Comparison of ENCODE assay signal across 29 cellular contexts in the genomic region with DNA sequence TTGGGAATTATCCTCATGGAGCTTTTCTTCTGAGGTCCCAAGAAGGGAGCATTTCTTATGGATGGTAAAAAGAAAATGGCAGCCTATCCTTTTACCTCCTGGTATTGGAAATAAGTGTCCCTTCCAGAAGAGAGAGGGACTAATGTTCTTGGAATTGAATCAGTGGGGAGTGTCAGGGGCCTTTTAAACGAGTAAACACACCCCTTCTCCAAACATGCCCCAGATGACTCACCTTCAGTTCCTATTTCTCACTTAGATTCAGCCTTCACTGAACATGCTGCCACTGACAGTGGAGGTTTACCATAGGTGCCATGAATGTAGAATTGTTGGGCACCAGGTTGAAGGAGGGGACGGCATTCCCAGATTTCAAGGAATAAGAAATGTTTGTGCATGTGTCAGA. TPM values are rescaled to one million over a fixed set of nuclear protein-coding genes. Genes with fewer than 3 reads are reported as not detected.
"Had no signal": no experiment of that assay in that cellular context is flagged by ENCODE, and none has a peak within 500 bp of the region (broad histone marks: within the 10 kb centered on the region; RNA-seq: fewer than 3 reads in every experiment).

No MANE protein-coding gene starts in this region.

- H3K4me3 ChIP-seq: coronary artery, MG63, SJCRH30, SK-N-MC had no signal

- H3K9me3 ChIP-seq: MG63, SJCRH30 had no signal

- DNase-seq: activated CD4-positive, alpha-beta T cell treated with anti-CD3 and anti-CD28 coated beads, Interleukin-2, amount 10 ng/mL, durations not matched to agents 7 days and 5 days; activated CD4-positive, alpha-beta T cell treated with anti-CD3 and anti-CD28 coated beads, Interleukin-2, amount 50 U/mL, for 48 hours; activated CD8-positive, alpha-beta memory T cell treated with anti-CD3 and anti-CD28 coated beads, Interleukin-2, amount 50 U/mL, for 4 hours; activated effector memory CD4-positive, alpha-beta T cell treated with Interleukin-2 at 50 U/mL for 16 hours; activated naive CD4-positive, alpha-beta T cell treated with anti-CD3 and anti-CD28 coated beads, Interleukin-2, amount 10 ng/mL, durations not matched to agents 7 days and 5 days; activated naive CD8-positive, alpha-beta T cell treated with anti-CD3 and anti-CD28 coated beads, Interleukin-2, amount 50 U/mL, for 24 hours; activated T-cell treated with anti-CD3 and anti-CD28 coated beads, Interleukin-2, amount 50 U/mL, for 48 hours; anterior cingulate cortex; MG63; NCI-H1092; NCI-H1436 treated with DMSO at 0.1 percent for 48 hours; NCI-H1694 treated with DMSO at 0.1 percent for 48 hours; NCI-H2029; NCI-H2171; NCI-H2227 treated with DMSO at 0.1 percent for 48 hours; NCI-H446; NCI-H524; NCI-H69; NCI-H82; SHP77; SJCRH30; T1000 had no signal

- H3K4me1 ChIP-seq: SJCRH30 had no signal

- H3K27ac ChIP-seq: coronary artery, SJCRH30, SK-N-MC had no signal

- FAIRE-seq: TTC549 had no signal

- H3K36me3 ChIP-seq: MG63, SJCRH30 had no signal

- ATAC-seq: activated naive CD8-positive, alpha-beta T cell treated with anti-CD3 and anti-CD28 coated beads, Interleukin-2, amount 50 U/mL, for 24 hours had no signal

- H3K27me3 ChIP-seq: MG63, SJCRH30 had no signal

RNA-seq across cellular contexts. Expression of gene MAGEC2, which starts 19.0 kb away (rescaled TPM):
- total RNA-seq: activated CD4-positive, alpha-beta T cell treated with anti-CD3 and anti-CD28 coated beads, Interleukin-2, amount 10 ng/mL, durations not matched to agents 7 days and 5 days; cardiac septum; OCI-LY7; T-helper 1 cell treated with Interleukin-12 subunit alpha and Interleukin-12 subunit beta and Interleukin-4 antibody, amounts not matched to agents 30 ng/mL and 1 ng/mL, for 36 hours; T-helper 2 cell treated with Interferon-gamma antibody and Interleukin-4, amounts not matched to agents 100 ng/mL and 5 ng/mL, for 36 hours had no signal
